10 cellular contexts compared by ENCODE assay signal in the genomic region with DNA sequence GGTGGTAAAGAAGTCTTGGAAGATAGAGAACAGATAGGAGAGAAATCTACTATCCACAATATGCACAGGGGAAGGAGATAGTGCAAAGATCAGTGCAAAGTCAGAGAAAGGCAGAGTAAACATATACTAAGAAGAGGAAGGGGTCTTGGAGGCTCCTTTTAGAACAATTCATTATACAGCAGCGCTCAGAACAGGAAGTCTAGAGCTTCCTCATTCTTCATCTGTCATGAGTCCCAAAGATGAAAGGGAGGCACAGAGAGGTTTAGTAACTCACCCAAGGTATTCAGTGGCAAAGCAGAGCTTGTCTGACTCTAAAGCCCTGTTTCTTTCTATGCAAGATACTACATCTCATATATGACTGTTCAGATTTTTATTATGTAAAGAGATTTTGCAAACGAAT. TPM values are rescaled to one million over a fixed set of nuclear protein-coding genes. Genes with fewer than 3 reads are reported as not detected.
DNase-seq lines count a peak whose midpoint lies in the region; ATAC-seq and TF ChIP-seq lines count a peak whose summit lies in the region.
"Had no signal": no experiment of that assay in that cellular context is flagged by ENCODE, and none has a peak within 500 bp of the region (broad histone marks: within the 10 kb centered on the region; RNA-seq: fewer than 3 reads in every experiment).

No MANE protein-coding gene starts in this region.

- H3K9me2 ChIP-seq in PC-3 (replicated peaks; ENCODE audit: low read length): no peaks in the 10 kb centered on the region

- intact Hi-C loops in activated B cell treated with CpG ODN at 0.5 μM for 24 hours (cut with micrococcal nuclease) (no loop called here), right cardiac atrium (cut with DNase I) (no loop called here), PC-3 (cut with micrococcal nuclease) (loop anchor here (10.0 kb wide), 1 partner anchor 196 kb away; a partner anchor contains a TSS)

- H3K27me3 ChIP-seq in right cardiac atrium (ENCODE audit: control insufficient read depth, insufficient read depth) (no peaks in the 10 kb centered on the region), upper lobe of left lung (no peaks in the 10 kb centered on the region), PC-3 (ENCODE audit: low read length) (no peaks in the 10 kb centered on the region)

- no peak overlapping the region for H2AFZ ChIP-seq in PC-3 (ENCODE audit: low read length)
- H2AFZ ChIP-seq: GM23338 had no signal

- H3K27ac ChIP-seq in right cardiac atrium (ENCODE audit: low read length) (no peak overlapping the region), upper lobe of left lung (peak overlapping the region; percentile 30 to 90 (median 84)), PC-3 (ENCODE audit: low read length) (no peak overlapping the region)

- peak overlapping the region; percentile 87 for H3K27ac Mint-ChIP-seq in activated naive CD4-positive, alpha-beta T cell treated with anti-CD3 and anti-CD28 coated beads, Interleukin-2, amount 10 ng/mL, durations not matched to agents 7 days and 5 days
- peak overlapping the region; percentile 94 for H3K27ac Mint-ChIP-seq in activated B cell treated with CpG ODN at 0.5 μM for 24 hours
- H3K27ac Mint-ChIP-seq: GM23338 had no signal

- peaks cover 73% of the 10 kb centered on the region for H3K4me1 Mint-ChIP-seq in activated naive CD4-positive, alpha-beta T cell treated with anti-CD3 and anti-CD28 coated beads, Interleukin-2, amount 10 ng/mL, durations not matched to agents 7 days and 5 days
- peaks cover 88% of the 10 kb centered on the region for H3K4me1 Mint-ChIP-seq in activated B cell treated with CpG ODN at 0.5 μM for 24 hours

- peak; percentile 59 for ATAC-seq in activated B cell treated with CpG ODN at 0.5 μM for 24 hours (ENCODE audit: low read depth)
- ATAC-seq in right cardiac atrium: peak in 1 of 2 donors; percentile 20
- peak in 1 of 2 donors; percentile 53 for ATAC-seq in upper lobe of left lung (ENCODE audit: low FRiP score in 2 of 2)
- ATAC-seq in GM19324 (IDR thresholded peaks at IDR 0.05; ENCODE audit: low FRiP score, unreplicated experiment): no peak
- ATAC-seq in GM19463 (IDR thresholded peaks at IDR 0.05; ENCODE audit: unreplicated experiment): no peak
- no peak for ATAC-seq in PC-3
- ATAC-seq: GM23338 had no signal

- H4K20me1 ChIP-seq in PC-3 (ENCODE audit: low read length): no peaks in the 10 kb centered on the region

- no peaks in the 10 kb centered on the region for H3K9me3 ChIP-seq in right cardiac atrium (ENCODE audit: control insufficient read depth, low read length)
- no peaks in the 10 kb centered on the region for H3K9me3 ChIP-seq in upper lobe of left lung
- H3K9me3 ChIP-seq in PC-3 (ENCODE audit: low read length): no peaks in the 10 kb centered on the region
- H3K9me3 ChIP-seq: BE2C had no signal

- TF ChIP-seq CTCF in activated B cell treated with CpG ODN at 0.5 μM for 24 hours (IDR thresholded peaks at IDR 0.05): no peak
- TF ChIP-seq CTCF in upper lobe of left lung (IDR thresholded peaks at IDR 0.05): no peak
- no peak for TF ChIP-seq CTCF in PC-3 (conservative IDR thresholded peaks at IDR 0.05; ENCODE audit: low read depth, low read length)

- peaks cover 4 to 32% (median 24%) of the 10 kb centered on the region in 4 donors for H3K36me3 ChIP-seq in upper lobe of left lung
- H3K36me3 ChIP-seq in PC-3 (ENCODE audit: low read depth, low read length): no peaks in the 10 kb centered on the region
- H3K36me3 ChIP-seq: BE2C had no signal

- no peaks in the 10 kb centered on the region for H3K79me2 ChIP-seq in PC-3 (ENCODE audit: low read length)

- no peak overlapping the region for H3K9ac ChIP-seq in PC-3 (ENCODE audit: low read length)

- TF ChIP-seq EP300 in upper lobe of left lung (IDR thresholded peaks at IDR 0.05): no peak

- no peak overlapping the region for H3K4me2 ChIP-seq in PC-3 (ENCODE audit: low read length)
- H3K4me2 ChIP-seq: GM23338 had no signal

- H3K4me3 ChIP-seq in right cardiac atrium (ENCODE audit: low read length): peak overlapping the region; percentile 89
- H3K4me3 ChIP-seq in upper lobe of left lung: peak overlapping the region in 2 of 4 donors; percentile 72 to 73
- H3K4me3 ChIP-seq in PC-3 (ENCODE audit: low read length): no peak overlapping the region

- H3K27me3 Mint-ChIP-seq in activated naive CD4-positive, alpha-beta T cell treated with anti-CD3 and anti-CD28 coated beads, Interleukin-2, amount 10 ng/mL, durations not matched to agents 7 days and 5 days: no peaks in the 10 kb centered on the region
- no peaks in the 10 kb centered on the region for H3K27me3 Mint-ChIP-seq in activated B cell treated with CpG ODN at 0.5 μM for 24 hours

- CTCF ChIA-PET in activated naive CD4-positive, alpha-beta T cell treated with anti-CD3 and anti-CD28 coated beads, Interleukin-2, amount 10 ng/mL, durations not matched to agents 7 days and 5 days (lab: Charles Lee): interaction anchor here (1.0 to 1.7 kb wide), 3 partner anchors 9 to 12 kb away, joined by 4 to 6 read pairs (median 6); no protein-coding TSS in a partner anchor
- CTCF ChIA-PET in activated B cell treated with CpG ODN at 0.5 μM for 24 hours (lab: Charles Lee): interaction anchor here (1.0 kb wide), 1 partner anchor 16 kb away, joined by 3 read pairs; no protein-coding TSS in a partner anchor
- CTCF ChIA-PET in PC-3 (lab: Charles Lee): no interaction called here

- H3K4me1 ChIP-seq in right cardiac atrium (ENCODE audit: control insufficient read depth, insufficient read depth, low read length): peaks cover 3% of the 10 kb centered on the region
- peaks cover 22 to 33% (median 29%) of the 10 kb centered on the region in 4 donors for H3K4me1 ChIP-seq in upper lobe of left lung
- 0 out of 2 replicates have a peak, but pooled peaks cover 9% of the 10 kb centered on the region for H3K4me1 ChIP-seq in PC-3 (ENCODE audit: insufficient read depth, low read length)
- H3K4me1 ChIP-seq: BE2C had no signal

- H3K4me3 Mint-ChIP-seq in activated naive CD4-positive, alpha-beta T cell treated with anti-CD3 and anti-CD28 coated beads, Interleukin-2, amount 10 ng/mL, durations not matched to agents 7 days and 5 days: peak overlapping the region; percentile 98
- peak overlapping the region; percentile 96 for H3K4me3 Mint-ChIP-seq in activated B cell treated with CpG ODN at 0.5 μM for 24 hours
- H3K4me3 Mint-ChIP-seq: GM23338 had no signal

- BruUV-seq in PC-3 (replicated peaks; lab: Mats Ljungman, UMichigan): no TSS peak

- DNase-seq in activated naive CD4-positive, alpha-beta T cell treated with anti-CD3 and anti-CD28 coated beads, Interleukin-2, amount 10 ng/mL, durations not matched to agents 7 days and 5 days: no peak
- no peak for DNase-seq in activated naive CD4-positive, alpha-beta T cell treated with Interleukin-2 at 50 U/mL for 16 hours
- DNase-seq in activated B cell treated with CpG ODN at 0.5 μM for 24 hours (no peak), right cardiac atrium (no peak), upper lobe of left lung (no peak), PC-3 (no peak)
- DNase-seq: BE2C had no signal

- no peaks in the 10 kb centered on the region for H3K9me3 Mint-ChIP-seq in activated naive CD4-positive, alpha-beta T cell treated with anti-CD3 and anti-CD28 coated beads, Interleukin-2, amount 10 ng/mL, durations not matched to agents 7 days and 5 days
- no peaks in the 10 kb centered on the region for H3K9me3 Mint-ChIP-seq in activated B cell treated with CpG ODN at 0.5 μM for 24 hours
- H3K9me3 Mint-ChIP-seq: GM23338 had no signal

- no peak for TF ChIP-seq POLR2A in upper lobe of left lung (IDR thresholded peaks at IDR 0.05)

- no peaks in the 10 kb centered on the region for H3F3A ChIP-seq in PC-3 (ENCODE audit: low read length, unreplicated experiment)

- peaks cover 59% of the 10 kb centered on the region for H3K36me3 Mint-ChIP-seq in activated naive CD4-positive, alpha-beta T cell treated with anti-CD3 and anti-CD28 coated beads, Interleukin-2, amount 10 ng/mL, durations not matched to agents 7 days and 5 days
- H3K36me3 Mint-ChIP-seq in activated B cell treated with CpG ODN at 0.5 μM for 24 hours (ENCODE audit: low read depth): peaks cover 52% of the 10 kb centered on the region

- 49% methylated on average over 2 of the region's 2 CpGs for WGBS in right cardiac atrium
- 33 to 34% methylated on average over 2 of the region's 2 CpGs for WGBS in upper lobe of left lung, 2 donors

- POLR2A ChIA-PET in activated B cell treated with CpG ODN at 0.5 μM for 24 hours (lab: Charles Lee) (interaction anchor here (0.5 to 7.9 kb wide), 9 partner anchors 9 to 1309 kb away, joined by 3 to 183 read pairs (median 8); a partner anchor contains a TSS), PC-3 (lab: Charles Lee; ENCODE audit: unreplicated experiment) (no interaction called here)

RNA-seq across cellular contexts. Expression of a gene that starts 1.4 kb away (rescaled TPM):
- total RNA-seq in activated B cell treated with CpG ODN at 0.5 μM for 24 hours: 139 and 147 TPM in 2 replicates
- 10 to 100 TPM in 3 of 4 donors, 1 to 10 TPM in 1; 9.8 to 12.9 (median 11.8) TPM for total RNA-seq in right cardiac atrium
- polyA plus RNA-seq in right cardiac atrium: 9.9 TPM
- total RNA-seq in upper lobe of left lung: 10 to 100 TPM; 22.2 to 89.1 (median 38.4) TPM
- total RNA-seq in PC-3 (2014; rRNA removed): 3.5 and 6.7 TPM in 2 replicates

RNA-seq across cellular contexts. Expression of a gene that starts 7.1 kb away (rescaled TPM):
- 295 and 330 TPM in 2 replicates for total RNA-seq in activated B cell treated with CpG ODN at 0.5 μM for 24 hours
- total RNA-seq in right cardiac atrium: 1 to 10 TPM in 1 of 4 donors, under 1 TPM in 3; 0.44 to 1.4 (median 0.75) TPM
- polyA plus RNA-seq in right cardiac atrium: 0.36 TPM
- total RNA-seq in upper lobe of left lung: 10 to 100 TPM in 3 of 6 donors, 1 to 10 TPM in 3; 5.1 to 15.7 (median 9.7) TPM
- total RNA-seq in PC-3 (2014; rRNA removed): 1.7 TPM in 1 of 2 replicates, not detected in the other

Comparison
In these comparisons a context has a peak if more than half of its experiments do, and no peak if none do; other contexts are left out.
1. H3K27ac ChIP-seq: peak in upper lobe of left lung (4 of 4); none in right cardiac atrium (single experiment) and PC-3 (single experiment).
2. RNA of a gene that starts 7.1 kb away (total RNA-seq): 295 to 330 TPM in activated B cell treated with CpG ODN at 0.5 μM for 24 hours; 5.1 to 15.7 TPM in upper lobe of left lung, 0.44 to 1.4 TPM in right cardiac atrium and 1.7 TPM in PC-3; every median in the first group is over 10 times any median in the second.